ENCODE assay signal across 9 cellular contexts in the genomic region with DNA sequence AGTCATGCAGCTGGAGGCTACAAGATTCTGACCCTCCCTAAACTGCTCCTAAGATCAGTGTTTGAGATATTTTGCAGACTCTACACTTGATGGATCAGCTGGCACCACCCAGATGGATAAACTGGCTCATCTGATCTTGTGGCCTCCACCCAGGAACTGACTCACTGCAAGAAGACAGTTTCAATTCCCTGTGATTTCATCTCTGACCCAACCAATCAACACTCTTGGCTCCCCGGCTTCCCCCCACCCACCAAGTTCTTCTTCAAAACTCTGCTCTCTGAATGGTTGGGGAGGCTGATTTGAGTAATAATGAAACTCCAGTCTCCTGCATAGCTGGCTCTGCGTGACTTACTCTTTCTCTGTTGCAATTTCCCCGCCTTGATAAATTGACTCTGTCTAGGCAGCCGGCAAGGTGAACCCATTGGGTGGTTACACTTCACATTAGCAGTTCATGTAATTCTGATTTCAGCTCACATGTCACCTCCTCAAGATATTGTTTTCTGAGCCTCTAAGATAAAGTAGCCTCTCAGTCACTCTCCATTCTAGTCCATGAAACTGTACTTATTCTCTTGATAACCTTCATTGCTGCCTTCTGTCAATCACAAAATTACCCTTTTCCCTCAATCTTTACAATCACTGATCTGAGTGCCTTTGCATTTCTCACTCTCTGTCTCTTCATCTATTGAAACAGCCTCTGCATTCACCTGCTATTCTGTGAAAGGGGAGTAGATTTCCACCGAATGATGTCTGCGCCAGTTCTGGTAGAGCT. TPM values are rescaled to one million over a fixed set of nuclear protein-coding genes. Genes with fewer than 3 reads are reported as not detected.
DNase-seq lines count a peak whose midpoint lies in the region; ATAC-seq lines count a peak whose summit lies in the region.
"Had no signal": no experiment of that assay in that cellular context is flagged by ENCODE, and none has a peak within 500 bp of the region (broad histone marks: within the 10 kb centered on the region; RNA-seq: fewer than 3 reads in every experiment).

No MANE protein-coding gene starts in this region.

- H3K4me3 Mint-ChIP-seq in activated naive CD8-positive, alpha-beta T cell treated with anti-CD3 and anti-CD28 coated beads, Interleukin-2, amount 50 U/mL, for 24 hours: no peak overlapping the region

- H3K9me3 ChIP-seq in muscle layer of duodenum (ENCODE audit: control insufficient read depth in 1 of 2, low read length in 2 of 2) (no peaks in the 10 kb centered on the region), aorta (ENCODE audit: control insufficient read depth, low read length) (no peaks in the 10 kb centered on the region)

- no peaks in the 10 kb centered on the region for H3K4me1 ChIP-seq in muscle layer of duodenum (ENCODE audit: control insufficient read depth in 1 of 2, insufficient read depth in 2 of 2, low read length in 2 of 2)
- H3K4me1 ChIP-seq in aorta (ENCODE audit: control insufficient read depth in 1 of 2, insufficient read depth in 2 of 2, low read length in 2 of 2): no peaks in the 10 kb centered on the region

- H3K4me1 Mint-ChIP-seq in activated naive CD8-positive, alpha-beta T cell treated with anti-CD3 and anti-CD28 coated beads, Interleukin-2, amount 50 U/mL, for 24 hours: peaks cover 2% of the 10 kb centered on the region

- H3K27ac ChIP-seq in muscle layer of duodenum (ENCODE audit: low read length) (peak overlapping the region; percentile 53), aorta (ENCODE audit: low read depth in 1 of 2, low read length in 2 of 2) (no peak overlapping the region)

- intact Hi-C loops in aorta (cut with DNase I): no loop called here

- peak; percentile 28 for DNase-seq in stimulated activated naive CD4-positive, alpha-beta T cell treated with Interleukin-2 at 50 U/mL for 16 hours (lab: John Stamatoyannopoulos, UW)
- no peak for DNase-seq in stimulated activated naive CD4-positive, alpha-beta T cell (lab: John Stamatoyannopoulos, UW)
- DNase-seq in activated naive CD8-positive, alpha-beta T cell treated with anti-CD3 and anti-CD28 coated beads, Interleukin-2, amount 50 U/mL, for 24 hours: peak; percentile 47
- DNase-seq in aorta: peak in 1 of 2 donors; percentile 85
- DNase-seq in NCI-H2227 treated with DMSO at 0.1 percent for 48 hours (lab: John Stamatoyannopoulos, UW): no peak
- DNase-seq in UCSD-AML1 (lab: John Stamatoyannopoulos, UW; ENCODE audit: unreplicated experiment): no peak
- DNase-seq in DMS53 (lab: John Stamatoyannopoulos, UW): no peak

- H3K27ac Mint-ChIP-seq in activated naive CD8-positive, alpha-beta T cell treated with anti-CD3 and anti-CD28 coated beads, Interleukin-2, amount 50 U/mL, for 24 hours: no peak overlapping the region

- peaks cover 7% of the 10 kb centered on the region for H3K9me3 Mint-ChIP-seq in activated naive CD8-positive, alpha-beta T cell treated with anti-CD3 and anti-CD28 coated beads, Interleukin-2, amount 50 U/mL, for 24 hours

- H3K4me3 ChIP-seq in muscle layer of duodenum (ENCODE audit: low read depth in 1 of 2, low read length in 2 of 2): no peak overlapping the region
- H3K4me3 ChIP-seq in aorta (ENCODE audit: low read length in 2 of 2): no peak overlapping the region

- peak; percentile 89 for ATAC-seq in activated naive CD8-positive, alpha-beta T cell treated with anti-CD3 and anti-CD28 coated beads, Interleukin-2, amount 50 U/mL, for 24 hours
- peak; percentile 57 for ATAC-seq in aorta (ENCODE audit: low FRiP score)

- WGBS in aorta, 2 donors: 68 to 76% methylated on average over 6 of the region's 6 CpGs

- peaks cover 13% of the 10 kb centered on the region for H3K27me3 Mint-ChIP-seq in activated naive CD8-positive, alpha-beta T cell treated with anti-CD3 and anti-CD28 coated beads, Interleukin-2, amount 50 U/mL, for 24 hours

- no peaks in the 10 kb centered on the region for H3K27me3 ChIP-seq in muscle layer of duodenum (ENCODE audit: low read depth, low read length)
- H3K27me3 ChIP-seq in aorta (ENCODE audit: control insufficient read depth in 1 of 2, insufficient read depth in 2 of 2, low read length in 1 of 2): no peaks in the 10 kb centered on the region

- H3K36me3 ChIP-seq in muscle layer of duodenum (ENCODE audit: control insufficient read depth in 1 of 2, insufficient read depth in 2 of 2, low read length in 2 of 2): no peaks in the 10 kb centered on the region
- H3K36me3 ChIP-seq in aorta (ENCODE audit: control insufficient read depth in 1 of 2, insufficient read depth in 2 of 2, low read length in 1 of 2): no peaks in the 10 kb centered on the region

- no peaks in the 10 kb centered on the region for H3K36me3 Mint-ChIP-seq in activated naive CD8-positive, alpha-beta T cell treated with anti-CD3 and anti-CD28 coated beads, Interleukin-2, amount 50 U/mL, for 24 hours (ENCODE audit: low read depth)

RNA-seq across cellular contexts. Expression of gene FPR3, which starts 9.9 kb away (rescaled TPM):
- 10 to 100 TPM; 21.2 to 25.1 TPM for total RNA-seq in aorta
- polyA plus RNA-seq in aorta: 10 to 100 TPM in 1 of 2 donors, 1 to 10 TPM in 1; 1.7 to 11.9 TPM
- total RNA-seq: kidney epithelial cell had no signal

RNA-seq across cellular contexts. Expression of gene FPR2, which starts 24.1 kb away (rescaled TPM):
- total RNA-seq in aorta: 1 to 10 TPM; 2.7 to 3.9 TPM
- 1 to 10 TPM in 1 of 2 donors, under 1 TPM in 1; 0.18 to 2.6 TPM for polyA plus RNA-seq in aorta
- total RNA-seq: kidney epithelial cell had no signal

RNA-seq across cellular contexts. Expression of gene FPR1, which starts 33.4 kb away (rescaled TPM):
- 10 to 100 TPM; 19.0 to 37.1 TPM for total RNA-seq in aorta
- polyA plus RNA-seq in aorta: 10 to 100 TPM in 1 of 2 donors, under 1 TPM in 1; 0.77 to 13.5 TPM
- total RNA-seq: kidney epithelial cell had no signal

Comparison
In these comparisons a context has a peak if more than half of its experiments do, and no peak if none do; other contexts are left out.
1. DNase-seq: peak in stimulated activated naive CD4-positive, alpha-beta T cell treated with Interleukin-2 at 50 U/mL for 16 hours (single experiment) and activated naive CD8-positive, alpha-beta T cell treated with anti-CD3 and anti-CD28 coated beads, Interleukin-2, amount 50 U/mL, for 24 hours (single experiment); none in stimulated activated naive CD4-positive, alpha-beta T cell (0 of 6), NCI-H2227 treated with DMSO at 0.1 percent for 48 hours (single experiment), UCSD-AML1 (single experiment) and DMS53 (single experiment).